In genomic region chr6:105926318-105926717, GRCh38 we compare ENCODE assay signal across 15 cellular contexts.
A peak's percentile ranks its signal among the peaks of the same experiment; 100 is the strongest.
DNase-seq lines count a peak whose midpoint lies in the region; ATAC-seq and TF ChIP-seq lines count a peak whose summit lies in the region.
"Had no signal": no experiment of that assay in that cellular context is flagged by ENCODE, and none has a peak within 500 bp of the region (broad histone marks: within the 10 kb centered on the region; RNA-seq: fewer than 3 reads in every experiment).

No MANE protein-coding gene starts in this region.

- intact Hi-C loops in activated CD4-positive, alpha-beta T cell treated with anti-CD3 and anti-CD28 coated beads for 36 hours (cut with DNase I, micrococcal nuclease): no loop called here
- intact Hi-C loops in dendritic cell treated with granulocyte-macrophage colony-stimulating factor and Interleukin-4, amounts not matched to agents 40 ng/mL and 50 ng/mL, for 4 days (cut with micrococcal nuclease): no loop called here
- intact Hi-C loops in CD14-positive monocyte (cut with micrococcal nuclease): no loop called here

- POLR2A ChIA-PET in activated CD4-positive, alpha-beta T cell treated with anti-CD3 and anti-CD28 coated beads for 36 hours (lab: Charles Lee): no interaction called here

- no peak for ATAC-seq in activated CD4-positive, alpha-beta T cell treated with anti-CD3 and anti-CD28 coated beads for 36 hours
- peak; percentile 51 for ATAC-seq in stimulated activated naive CD8-positive, alpha-beta T cell treated with anti-CD3 and anti-CD28 coated beads, Interleukin-15, Interleukin-2, amounts not matched to agents 100 U/mL and 50 U/mL, for 24 hours
- ATAC-seq in stimulated activated naive CD8-positive, alpha-beta T cell treated with anti-CD3 and anti-CD28 coated beads, Interleukin-15, amount 100 ng/mL, for 72 hours: no peak

- no peak for TF ChIP-seq CTCF in CD14-positive monocyte (IDR thresholded peaks at IDR 0.05)

- DNase-seq in activated CD4-positive, alpha-beta T cell treated with anti-CD3 and anti-CD28 coated beads for 36 hours: peak; percentile 16
- DNase-seq in activated CD4-positive, alpha-beta T cell treated with anti-CD3 and anti-CD28 coated beads for 4 hours: no peak
- DNase-seq in stimulated activated naive CD8-positive, alpha-beta T cell treated with anti-CD3 and anti-CD28 coated beads, Interleukin-15, Interleukin-2, amounts not matched to agents 100 U/mL and 50 U/mL, for 24 hours: no peak
- no peak for DNase-seq in stimulated activated naive CD8-positive, alpha-beta T cell treated with anti-CD3 and anti-CD28 coated beads, Interleukin-15, amount 100 ng/mL, for 72 hours
- DNase-seq in effector CD4-positive, alpha-beta T cell: no peak
- no peak for DNase-seq in CD14-positive monocyte (ENCODE audit: low spot score)
- DNase-seq: 8988T; AML-193; Calu3; CD4-positive, alpha-beta T cell; DMS153; DND-41; GDM1 had no signal

- no peaks in the 10 kb centered on the region for H3K4me1 Mint-ChIP-seq in activated CD4-positive, alpha-beta T cell treated with anti-CD3 and anti-CD28 coated beads for 36 hours
- H3K4me1 Mint-ChIP-seq in stimulated activated naive CD8-positive, alpha-beta T cell treated with anti-CD3 and anti-CD28 coated beads, Interleukin-15, amount 100 ng/mL, for 72 hours: no peaks in the 10 kb centered on the region
- peaks cover 49% of the 10 kb centered on the region for H3K4me1 Mint-ChIP-seq in dendritic cell treated with granulocyte-macrophage colony-stimulating factor and Interleukin-4, amounts not matched to agents 40 ng/mL and 50 ng/mL, for 4 days (ENCODE audit: low read depth)
- peaks cover 10% of the 10 kb centered on the region for H3K4me1 Mint-ChIP-seq in CD14-positive monocyte
- H3K4me1 Mint-ChIP-seq: IgD-negative memory B cell had no signal

- no peak overlapping the region for H3K27ac Mint-ChIP-seq in activated CD4-positive, alpha-beta T cell treated with anti-CD3 and anti-CD28 coated beads for 36 hours
- no peak overlapping the region for H3K27ac Mint-ChIP-seq in stimulated activated naive CD8-positive, alpha-beta T cell treated with anti-CD3 and anti-CD28 coated beads, Interleukin-15, amount 100 ng/mL, for 72 hours
- H3K27ac Mint-ChIP-seq in dendritic cell treated with granulocyte-macrophage colony-stimulating factor and Interleukin-4, amounts not matched to agents 40 ng/mL and 50 ng/mL, for 4 days: peak overlapping the region; percentile 40
- H3K27ac Mint-ChIP-seq in CD14-positive monocyte: no peak overlapping the region
- H3K27ac Mint-ChIP-seq: CD4-positive, alpha-beta T cell; IgD-negative memory B cell had no signal

- no peaks in the 10 kb centered on the region for H3K9me3 Mint-ChIP-seq in activated CD4-positive, alpha-beta T cell treated with anti-CD3 and anti-CD28 coated beads for 36 hours (ENCODE audit: low read depth)
- H3K9me3 Mint-ChIP-seq in stimulated activated naive CD8-positive, alpha-beta T cell treated with anti-CD3 and anti-CD28 coated beads, Interleukin-15, amount 100 ng/mL, for 72 hours: no peaks in the 10 kb centered on the region
- no peaks in the 10 kb centered on the region for H3K9me3 Mint-ChIP-seq in dendritic cell treated with granulocyte-macrophage colony-stimulating factor and Interleukin-4, amounts not matched to agents 40 ng/mL and 50 ng/mL, for 4 days
- H3K9me3 Mint-ChIP-seq in CD14-positive monocyte: peaks cover 0 to 3% (median 0%) of the 10 kb centered on the region in 7 donors
- H3K9me3 Mint-ChIP-seq: CD4-positive, alpha-beta T cell; IgD-negative memory B cell had no signal

- H3K27me3 Mint-ChIP-seq in activated CD4-positive, alpha-beta T cell treated with anti-CD3 and anti-CD28 coated beads for 36 hours: peaks cover 7% of the 10 kb centered on the region
- peaks cover 15% of the 10 kb centered on the region for H3K27me3 Mint-ChIP-seq in stimulated activated naive CD8-positive, alpha-beta T cell treated with anti-CD3 and anti-CD28 coated beads, Interleukin-15, amount 100 ng/mL, for 72 hours
- H3K27me3 Mint-ChIP-seq in dendritic cell treated with granulocyte-macrophage colony-stimulating factor and Interleukin-4, amounts not matched to agents 40 ng/mL and 50 ng/mL, for 4 days: no peaks in the 10 kb centered on the region
- H3K27me3 Mint-ChIP-seq in CD14-positive monocyte (ENCODE audit: low read depth in 3 of 3): peaks cover 0 to 2% (median 1%) of the 10 kb centered on the region in 3 donors

- no peak overlapping the region for H3K4me3 Mint-ChIP-seq in activated CD4-positive, alpha-beta T cell treated with anti-CD3 and anti-CD28 coated beads for 36 hours
- no peak overlapping the region for H3K4me3 Mint-ChIP-seq in stimulated activated naive CD8-positive, alpha-beta T cell treated with anti-CD3 and anti-CD28 coated beads, Interleukin-15, amount 100 ng/mL, for 72 hours
- H3K4me3 Mint-ChIP-seq in dendritic cell treated with granulocyte-macrophage colony-stimulating factor and Interleukin-4, amounts not matched to agents 40 ng/mL and 50 ng/mL, for 4 days: no peak overlapping the region
- H3K4me3 Mint-ChIP-seq in CD14-positive monocyte: no peak overlapping the region
- H3K4me3 Mint-ChIP-seq: CD4-positive, alpha-beta T cell; IgD-negative memory B cell had no signal

- CTCF ChIA-PET in activated CD4-positive, alpha-beta T cell treated with anti-CD3 and anti-CD28 coated beads for 36 hours (lab: Charles Lee): no interaction called here

- H3K36me3 Mint-ChIP-seq in activated CD4-positive, alpha-beta T cell treated with anti-CD3 and anti-CD28 coated beads for 36 hours (ENCODE audit: low read depth): no peaks in the 10 kb centered on the region
- no peaks in the 10 kb centered on the region for H3K36me3 Mint-ChIP-seq in dendritic cell treated with granulocyte-macrophage colony-stimulating factor and Interleukin-4, amounts not matched to agents 40 ng/mL and 50 ng/mL, for 4 days (ENCODE audit: low read depth)
- H3K36me3 Mint-ChIP-seq in CD14-positive monocyte: no peaks in the 10 kb centered on the region
